In the genomic region with DNA sequence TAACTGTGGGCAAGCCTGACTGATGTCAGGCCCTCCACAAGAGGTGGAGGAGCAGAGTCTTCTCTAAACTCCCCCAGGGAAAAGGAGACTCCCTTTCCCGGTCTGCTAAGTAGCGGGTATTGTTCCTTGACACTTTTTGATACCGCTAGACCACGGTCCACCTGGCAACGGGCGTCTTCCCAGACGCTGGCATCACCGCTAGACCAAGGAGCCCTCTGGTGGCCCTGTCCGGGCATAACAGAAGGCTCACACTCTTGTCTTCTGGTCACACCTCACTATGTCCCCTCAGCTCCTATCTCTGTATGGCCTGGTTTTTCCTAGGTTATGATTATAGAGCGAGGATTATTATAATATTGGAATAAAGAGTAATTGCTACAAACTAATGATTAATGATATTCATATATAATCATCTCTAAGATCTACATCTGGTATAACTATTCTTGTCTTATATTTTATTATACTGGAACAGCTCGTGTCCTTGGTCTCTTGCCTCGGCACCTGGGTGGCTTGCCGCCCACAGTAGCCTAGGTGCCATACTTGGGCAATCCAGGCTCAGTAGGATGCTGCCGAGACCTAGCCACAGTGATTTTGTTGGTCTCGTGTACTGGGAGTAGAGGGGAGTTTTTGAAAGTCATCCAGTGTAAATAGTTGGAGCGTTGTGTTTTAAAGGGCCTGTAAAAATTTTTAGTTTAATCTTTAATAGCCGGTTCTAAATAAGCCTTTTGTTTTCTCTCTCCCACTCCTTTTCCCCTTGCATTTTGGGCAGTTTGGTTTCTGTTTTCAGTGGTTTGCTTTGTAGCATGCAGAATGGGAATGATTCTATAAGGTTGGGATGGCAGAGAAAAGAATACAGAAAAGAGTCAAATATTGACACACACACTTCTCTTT, we compare ENCODE assay signal across 8 cellular contexts.
A peak's percentile ranks its signal among the peaks of the same experiment; 100 is the strongest.
DNase-seq lines count a peak whose midpoint lies in the region; ATAC-seq, FAIRE-seq and TF ChIP-seq lines count a peak whose summit lies in the region.
"Not testable (repeated sequence)": the region's sequence is repeated elsewhere in the genome, so short reads cannot be mapped to it uniquely, and the experiment has no call there.

No MANE protein-coding gene starts in this region.

- H3K36me3 Mint-ChIP-seq in T-helper 2 cell treated with Interferon-gamma antibody and Interleukin-4, amounts not matched to agents 5 μg/mL and 100 μg/mL, for 36 hours (ENCODE audit: low read depth); progenitor cell of endocrine pancreas (ENCODE audit: insufficient read depth): not testable (repeated sequence)

- TF ChIP-seq CTCF in D721Med (IDR thresholded peaks at IDR 0.05; ENCODE audit: insufficient read depth, missing control alignments) (peak; percentile 25), LNCaP clone FGC (IDR thresholded peaks at IDR 0.05; ENCODE audit: control insufficient read depth, extremely low read depth, insufficient read depth) (peak; percentile 25; the same call in 1 of the 2 replicates), K562 (IDR thresholded peaks at IDR 0.05 in 2 of 3, conservative IDR thresholded peaks at IDR 0.05 in 1 of 3; ENCODE audit: insufficient read depth in 2 of 3, low read depth in 1 of 3, low read length in 3 of 3) (peak in 1 of 3 experiments; percentile 1; a peak in 1 of 6 replicates), fibroblast of pulmonary artery (IDR thresholded peaks at IDR 0.05; ENCODE audit: low read length, missing control alignments) (peak; percentile 18), HepG2 (CRISPR knock-in tag; IDR thresholded peaks at IDR 0.05) (peak; percentile 53), progenitor cell of endocrine pancreas (IDR thresholded peaks at IDR 0.05; ENCODE audit: unreplicated experiment) (peak; percentile 50), upper lobe of right lung (IDR thresholded peaks at IDR 0.05) (peak; percentile 55)

- FAIRE-seq in D721Med (lab: Jason Lieb, UNC); K562 (lab: Jason Lieb, UNC); HepG2 (lab: Jason Lieb, UNC): not testable (repeated sequence)

- not testable (repeated sequence) for H3K9me3 ChIP-seq in K562 (replicated peaks; ENCODE audit: control insufficient read depth, insufficient read depth, low read depth, low read length); HepG2 (ENCODE audit: low read length); upper lobe of right lung

- 3% methylated on average over 13 of the region's 17 CpGs for WGBS in K562 (ENCODE audit: insufficient coverage, low coverage, missing lambda C conversion rate)
- WGBS in HepG2 (ENCODE audit: low lambda C conversion rate), result 70% methylated on average over 17 of the region's 17 CpGs

- H3K27me3 ChIP-seq in K562 (ENCODE audit: control insufficient read depth in 2 of 2, insufficient read depth in 2 of 2, low read length in 2 of 2); HepG2 (ENCODE audit: control insufficient read depth in 1 of 2, insufficient read depth in 2 of 2, low read length in 2 of 2); upper lobe of right lung: not testable (repeated sequence)

- H3K9me3 Mint-ChIP-seq in T-helper 2 cell treated with Interferon-gamma antibody and Interleukin-4, amounts not matched to agents 5 μg/mL and 100 μg/mL, for 36 hours; progenitor cell of endocrine pancreas (ENCODE audit: low read depth): not testable (repeated sequence)

- H3K9ac ChIP-seq in K562 (ENCODE audit: insufficient read depth in 1 of 2, low read depth in 2 of 2, low read length in 2 of 2); HepG2 (ENCODE audit: insufficient read depth, low read depth, low read length): not testable (repeated sequence)

- not testable (repeated sequence) for H2AFZ ChIP-seq in K562 (ENCODE audit: low read depth, low read length); HepG2 (ENCODE audit: low read length)

- H3K79me2 ChIP-seq in K562 (ENCODE audit: control insufficient read depth, insufficient read depth, low read length); HepG2 (ENCODE audit: insufficient read depth, low read length): not testable (repeated sequence)

- peaks cover 14% of the 10 kb centered on the region for H3K4me1 Mint-ChIP-seq in T-helper 2 cell treated with Interferon-gamma antibody and Interleukin-4, amounts not matched to agents 5 μg/mL and 100 μg/mL, for 36 hours (ENCODE audit: low read depth)
- H3K4me1 Mint-ChIP-seq in progenitor cell of endocrine pancreas (ENCODE audit: low read depth), result peaks cover 19% of the 10 kb centered on the region

- TF ChIP-seq EP300 in K562 (IDR thresholded peaks at IDR 0.05; ENCODE audit: low read length); HepG2 (IDR thresholded peaks at IDR 0.05; ENCODE audit: low read depth in 2 of 2, low read length in 2 of 2); HepG2 (CRISPR knock-in tag; IDR thresholded peaks at IDR 0.05; ENCODE audit: borderline replicate concordance): not testable (repeated sequence)

- TF ChIP-seq POLR2A in K562 (conservative IDR thresholded peaks at IDR 0.05); HepG2 (IDR thresholded peaks at IDR 0.05; ENCODE audit: insufficient read depth in 1 of 2, low read depth in 2 of 2, low read length in 2 of 2): not testable (repeated sequence)

- ATAC-seq in K562, HepG2, upper lobe of right lung: not testable (repeated sequence)

- intact Hi-C loops in K562 (cut with micrococcal nuclease), result loop anchor here (2.0 kb wide), 1 partner anchor 43 kb away; no protein-coding TSS in a partner anchor
- intact Hi-C loops in HepG2 (cut with micrococcal nuclease; ENCODE audit: unreplicated experiment); upper lobe of right lung (cut with DNase I): not testable (repeated sequence)

- POLR2A ChIA-PET in K562 (lab: Yijun Ruan, JAX); HepG2 (lab: Yijun Ruan, JAX): not testable (repeated sequence)

- H3K4me1 ChIP-seq in K562 (replicated peaks in 1 of 2; ENCODE audit: control insufficient read depth in 2 of 2, insufficient read depth in 2 of 2, low read length in 2 of 2); upper lobe of right lung: not testable (repeated sequence)
- H3K4me1 ChIP-seq in HepG2 (ENCODE audit: insufficient read depth, low read length), result peaks cover 36% of the 10 kb centered on the region

- H3K27me3 Mint-ChIP-seq in T-helper 2 cell treated with Interferon-gamma antibody and Interleukin-4, amounts not matched to agents 5 μg/mL and 100 μg/mL, for 36 hours (ENCODE audit: low read depth); progenitor cell of endocrine pancreas: not testable (repeated sequence)

- H3K9me1 ChIP-seq in K562 (ENCODE audit: control insufficient read depth, insufficient read depth, low read length), result not testable (repeated sequence)

- H3K4me3 Mint-ChIP-seq in T-helper 2 cell treated with Interferon-gamma antibody and Interleukin-4, amounts not matched to agents 5 μg/mL and 100 μg/mL, for 36 hours; progenitor cell of endocrine pancreas (ENCODE audit: low read depth): not testable (repeated sequence)

- TF ChIP-seq RAD21 in K562 (CRISPR knock-in tag; conservative IDR thresholded peaks at IDR 0.05 in 1 of 2, IDR thresholded peaks at IDR 0.05 in 1 of 2), result peak; percentile 67 to 76
- peak; percentile 40; the same call in 1 of the 2 replicates for TF ChIP-seq RAD21 in HepG2 (CRISPR knock-in tag; IDR thresholded peaks at IDR 0.05)

- not testable (repeated sequence) for H4K20me1 ChIP-seq in K562 (replicated peaks; ENCODE audit: control insufficient read depth, insufficient read depth, low read length); HepG2 (ENCODE audit: insufficient read depth, low read length)

- H3K27ac ChIP-seq in K562 (ENCODE audit: extremely low read depth, low read depth, low read length); upper lobe of right lung: not testable (repeated sequence)
- peak overlapping the region; percentile 26 for H3K27ac ChIP-seq in HepG2 (ENCODE audit: extremely low read length, insufficient read depth, low read length)

- H3K4me3 ChIP-seq in LNCaP clone FGC (ENCODE audit: low read depth, low read length); K562; fibroblast of pulmonary artery (replicated peaks; ENCODE audit: low read depth, low read length); HepG2 (replicated peaks in 1 of 3; ENCODE audit: insufficient read depth in 1 of 3, low read depth in 2 of 3, low read length in 3 of 3); upper lobe of right lung: not testable (repeated sequence)

- in situ Hi-C loops in K562 (cut with MboI); HepG2 (cut with HindIII; ENCODE audit: extremely low pct_ligation_motif_present, low pct_unique_long_range_greater_than_20kb): not testable (repeated sequence)

- H3K4me2 ChIP-seq in K562 (ENCODE audit: insufficient read depth, low read length), result not testable (repeated sequence)
- H3K4me2 ChIP-seq in HepG2 (ENCODE audit: low read depth, low read length), result peak overlapping the region; percentile 37

- not testable (repeated sequence) for BruUV-seq in K562 (replicated peaks; lab: Mats Ljungman, UMichigan); HepG2 (replicated peaks; lab: Mats Ljungman, UMichigan)

- not testable (repeated sequence) for DNase-seq in D721Med (ENCODE audit: insufficient read length, low spot score); LNCaP clone FGC (ENCODE audit: low read depth); T-helper 2 cell treated with Interferon-gamma antibody and Interleukin-4, amounts not matched to agents 5 μg/mL and 100 μg/mL, for 36 hours (ENCODE audit: low spot score); K562 (ENCODE audit: extremely low read depth in 1 of 4, low spot score in 3 of 4); fibroblast of pulmonary artery (ENCODE audit: low read depth); progenitor cell of endocrine pancreas (ENCODE audit: low spot score, unreplicated experiment)
- DNase-seq in HepG2 (ENCODE audit: low spot score) (peak; percentile 17), upper lobe of right lung (peak; percentile 69)

- peak overlapping the region; percentile 53 for H3K27ac Mint-ChIP-seq in T-helper 2 cell treated with Interferon-gamma antibody and Interleukin-4, amounts not matched to agents 5 μg/mL and 100 μg/mL, for 36 hours
- not testable (repeated sequence) for H3K27ac Mint-ChIP-seq in progenitor cell of endocrine pancreas

- H3K36me3 ChIP-seq in K562 (ENCODE audit: control insufficient read depth, insufficient read depth, low read length); HepG2 (replicated peaks in 1 of 2; ENCODE audit: control insufficient read depth in 1 of 2, insufficient read depth in 2 of 2, low read length in 2 of 2); upper lobe of right lung: not testable (repeated sequence)

- CTCF ChIA-PET in K562 (lab: Yijun Ruan, JAX; ENCODE audit: low intra/inter-chr PET ratio); HepG2 (lab: Yijun Ruan, JAX; ENCODE audit: low intra/inter-chr PET ratio, low total read pairs): not testable (repeated sequence)
